ENCODE assay signal across 27 cellular contexts in genomic region chr7:86207740-86208139, GRCh38.
"Had no signal": no experiment of that assay in that cellular context is flagged by ENCODE, and none has a peak within 500 bp of the region (broad histone marks: within the 10 kb centered on the region; RNA-seq: fewer than 3 reads in every experiment).

No MANE protein-coding gene starts in this region.

- H3K4me1 Mint-ChIP-seq: activated CD4-positive, alpha-beta memory T cell treated with anti-CD3 and anti-CD28 coated beads, Interleukin-2, amount 10 ng/mL, durations not matched to agents 7 days and 5 days; activated CD4-positive, alpha-beta T cell treated with anti-CD3 and anti-CD28 coated beads, Interleukin-2, amount 10 ng/mL, durations not matched to agents 7 days and 5 days; activated naive CD4-positive, alpha-beta T cell treated with anti-CD3 and anti-CD28 coated beads, Interleukin-2, amount 10 ng/mL, durations not matched to agents 7 days and 5 days; T-cell; WTC11 had no signal

- ATAC-seq: activated naive CD4-positive, alpha-beta T cell treated with anti-CD3 and anti-CD28 coated beads, Interleukin-2, amount 50 U/mL, for 72 hours; activated T-cell treated with anti-CD3 and anti-CD28 coated beads, Interleukin-2, amount 50 U/mL, for 72 hours; effector memory CD8-positive, alpha-beta T cell; foreskin keratinocyte; gastrocnemius medialis; WTC11 had no signal

- H3K9me3 Mint-ChIP-seq: activated CD4-positive, alpha-beta memory T cell treated with anti-CD3 and anti-CD28 coated beads, Interleukin-2, amount 10 ng/mL, durations not matched to agents 7 days and 5 days had no signal

- H3K27me3 Mint-ChIP-seq: activated CD4-positive, alpha-beta memory T cell treated with anti-CD3 and anti-CD28 coated beads, Interleukin-2, amount 10 ng/mL, durations not matched to agents 7 days and 5 days; activated CD4-positive, alpha-beta T cell treated with anti-CD3 and anti-CD28 coated beads, Interleukin-2, amount 10 ng/mL, durations not matched to agents 7 days and 5 days; activated naive CD4-positive, alpha-beta T cell treated with anti-CD3 and anti-CD28 coated beads, Interleukin-2, amount 10 ng/mL, durations not matched to agents 7 days and 5 days; activated T-cell treated with anti-CD3 and anti-CD28 coated beads, Interleukin-2, amount 50 U/mL, for 24 hours; effector memory CD8-positive, alpha-beta T cell; T-cell had no signal

- DNase-seq: activated CD4-positive, alpha-beta memory T cell treated with anti-CD3 and anti-CD28 coated beads, Interleukin-2, amount 10 ng/mL, durations not matched to agents 7 days and 5 days; activated CD4-positive, alpha-beta T cell treated with anti-CD3 and anti-CD28 coated beads for 1 hour; activated CD4-positive, alpha-beta T cell treated with anti-CD3 and anti-CD28 coated beads for 4 hours; activated CD4-positive, alpha-beta T cell treated with anti-CD3 and anti-CD28 coated beads, Interleukin-2, amount 10 ng/mL, durations not matched to agents 7 days and 5 days; activated CD4-positive, alpha-beta T cell treated with anti-CD3 and anti-CD28 coated beads, Interleukin-2, amount 50 U/mL, for 4 hours; activated CD8-positive, alpha-beta memory T cell treated with anti-CD3 and anti-CD28 coated beads, Interleukin-2, amount 50 U/mL, for 48 hours; activated gamma-delta T cell; activated naive CD4-positive, alpha-beta T cell; activated naive CD4-positive, alpha-beta T cell treated with anti-CD3 and anti-CD28 coated beads, Interleukin-2, amount 10 ng/mL, durations not matched to agents 7 days and 5 days; activated T-cell treated with anti-CD3 and anti-CD28 coated beads for 4 hours; activated T-cell treated with anti-CD3 and anti-CD28 coated beads, Interleukin-2, amount 50 U/mL, for 24 hours; activated T-cell treated with anti-CD3 and anti-CD28 coated beads, Interleukin-2, amount 50 U/mL, for 72 hours; adrenal gland; brain microvascular endothelial cell; cortex of kidney; dermis blood vessel endothelial cell; effector CD4-positive, alpha-beta T cell; effector memory CD8-positive, alpha-beta T cell; erythroblast; foreskin keratinocyte; gastrocnemius medialis; SW 1271; T-cell; T-helper 2 cell had no signal

- H3K27ac ChIP-seq: adrenal gland, brain microvascular endothelial cell, esophagus muscularis mucosa, foreskin keratinocyte, gastrocnemius medialis had no signal

- H3K4me1 ChIP-seq: adrenal gland, esophagus muscularis mucosa, foreskin keratinocyte, gastrocnemius medialis had no signal

- H3K4me3 ChIP-seq: adrenal gland, esophagus muscularis mucosa, gastrocnemius medialis had no signal

- H3K27ac Mint-ChIP-seq: activated CD4-positive, alpha-beta memory T cell treated with anti-CD3 and anti-CD28 coated beads, Interleukin-2, amount 10 ng/mL, durations not matched to agents 7 days and 5 days; activated CD4-positive, alpha-beta T cell treated with anti-CD3 and anti-CD28 coated beads, Interleukin-2, amount 10 ng/mL, durations not matched to agents 7 days and 5 days; activated naive CD4-positive, alpha-beta T cell treated with anti-CD3 and anti-CD28 coated beads, Interleukin-2, amount 10 ng/mL, durations not matched to agents 7 days and 5 days; activated naive CD4-positive, alpha-beta T cell treated with anti-CD3 and anti-CD28 coated beads, Interleukin-2, amount 50 U/mL, for 72 hours; activated T-cell treated with anti-CD3 and anti-CD28 coated beads, Interleukin-2, amount 50 U/mL, for 24 hours; activated T-cell treated with anti-CD3 and anti-CD28 coated beads, Interleukin-2, amount 50 U/mL, for 72 hours; effector memory CD8-positive, alpha-beta T cell; T-cell; WTC11 had no signal

- H3K4me3 Mint-ChIP-seq: activated CD4-positive, alpha-beta memory T cell treated with anti-CD3 and anti-CD28 coated beads, Interleukin-2, amount 10 ng/mL, durations not matched to agents 7 days and 5 days; activated CD4-positive, alpha-beta T cell treated with anti-CD3 and anti-CD28 coated beads, Interleukin-2, amount 10 ng/mL, durations not matched to agents 7 days and 5 days; activated naive CD4-positive, alpha-beta T cell treated with anti-CD3 and anti-CD28 coated beads, Interleukin-2, amount 10 ng/mL, durations not matched to agents 7 days and 5 days; activated T-cell treated with anti-CD3 and anti-CD28 coated beads, Interleukin-2, amount 50 U/mL, for 24 hours; activated T-cell treated with anti-CD3 and anti-CD28 coated beads, Interleukin-2, amount 50 U/mL, for 72 hours; effector memory CD8-positive, alpha-beta T cell; T-cell; WTC11 had no signal

- H3K9me3 ChIP-seq: adrenal gland, gastrocnemius medialis had no signal

- H3K36me3 Mint-ChIP-seq: activated naive CD4-positive, alpha-beta T cell treated with anti-CD3 and anti-CD28 coated beads, Interleukin-2, amount 10 ng/mL, durations not matched to agents 7 days and 5 days; activated naive CD4-positive, alpha-beta T cell treated with anti-CD3 and anti-CD28 coated beads, Interleukin-2, amount 50 U/mL, for 72 hours; T-cell; WTC11 had no signal

- H3K27me3 ChIP-seq: adrenal gland, brain microvascular endothelial cell, foreskin keratinocyte, gastrocnemius medialis had no signal

- H3K36me3 ChIP-seq: adrenal gland, brain microvascular endothelial cell, esophagus muscularis mucosa, gastrocnemius medialis had no signal
